In genomic region chr7:104883718-104884452, GRCh38 we compare ENCODE assay signal across 8 cellular contexts.
DNase-seq lines count a peak whose midpoint lies in the region; ATAC-seq and TF ChIP-seq lines count a peak whose summit lies in the region.

No MANE protein-coding gene starts in this region.

- ATAC-seq in HG03159 (IDR thresholded peaks at IDR 0.05; ENCODE audit: unreplicated experiment), result peak; percentile 75
- peak; percentile 98 for ATAC-seq in left colon

- in situ Hi-C loops in GM18951 (cut with MboI; ENCODE audit: low sequenced_read_pairs, unreplicated experiment), result no loop called here

- DNase-seq in AG20443 (ENCODE audit: low spot score) (peak; percentile 93), NCI-H226 (peak; percentile 72), cerebellar cortex (ENCODE audit: low spot score) (peak; percentile 70), left colon (peak; percentile 95 to 96)
- peak; percentile 58 for DNase-seq in activated CD4-positive, alpha-beta T cell treated with anti-CD3 and anti-CD28 coated beads for 1 hour
- peak; percentile 85 to 87 for DNase-seq in stimulated activated CD4-positive, alpha-beta T cell treated with anti-CD3 and anti-CD28 coated beads, Interleukin-2, amount 100 ng/mL, for 24 hours

- TF ChIP-seq POLR2A in GM18951 (IDR thresholded peaks at IDR 0.05; ENCODE audit: extremely low read depth, insufficient read depth, insufficient read length), result peak; percentile 21

- intact Hi-C loops in left colon (cut with DNase I, micrococcal nuclease), result loop anchor here in 1 of 2 donors (5.0 kb wide), 1 partner anchor 33 kb away; no protein-coding TSS in a partner anchor

Comparison
In these comparisons a context has a peak if more than half of its experiments do, and no peak if none do; other contexts are left out.
1. Peak in every context shown above with its lines: DNase-seq and ATAC-seq.